ENCODE assay signal across 27 cellular contexts in the genomic region with DNA sequence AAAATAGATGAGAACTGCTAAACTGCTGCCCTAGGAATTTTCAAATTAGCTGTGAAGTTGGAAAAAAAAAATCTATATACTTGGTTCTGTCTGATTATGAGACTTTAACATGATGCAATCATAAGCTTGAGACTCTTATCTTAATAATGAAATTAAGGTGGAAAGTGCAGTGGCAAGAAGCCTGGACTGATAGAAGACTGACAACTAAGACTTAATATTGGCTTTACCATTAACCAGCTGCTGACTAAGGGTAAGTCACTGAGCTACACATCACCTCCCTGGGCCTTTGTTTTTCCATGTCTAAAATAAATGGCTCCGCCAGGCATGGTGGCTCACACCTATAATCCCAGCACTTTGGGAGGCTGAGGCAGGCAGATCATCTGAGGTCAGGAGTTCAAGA.
"Had no signal": no experiment of that assay in that cellular context is flagged by ENCODE, and none has a peak within 500 bp of the region (broad histone marks: within the 10 kb centered on the region; RNA-seq: fewer than 3 reads in every experiment).

No MANE protein-coding gene starts in this region.

- H3K36me3 ChIP-seq: Peyer's patch had no signal

- H3K9me3 Mint-ChIP-seq: activated CD4-positive, alpha-beta memory T cell treated with anti-CD3 and anti-CD28 coated beads, Interleukin-2, amount 10 ng/mL, durations not matched to agents 7 days and 5 days; activated CD4-positive, alpha-beta T cell treated with anti-CD3 and anti-CD28 coated beads, Interleukin-2, amount 10 ng/mL, durations not matched to agents 7 days and 5 days; activated naive CD4-positive, alpha-beta T cell treated with anti-CD3 and anti-CD28 coated beads, Interleukin-2, amount 10 ng/mL, durations not matched to agents 7 days and 5 days; activated naive CD8-positive, alpha-beta T cell treated with anti-CD3 and anti-CD28 coated beads for 36 hours; activated T-helper 2 cell treated with anti-CD3 and anti-CD28 coated beads, Interferon-gamma antibody, Interleukin-2, Interleukin-4, amounts not matched to agents 10 μg/mL and 5 μg/mL and 100 μg/mL, durations not matched to agents 14 hours and 24 hours and 36 hours; T-cell had no signal

- H3K27me3 Mint-ChIP-seq: activated CD4-positive, alpha-beta memory T cell treated with anti-CD3 and anti-CD28 coated beads, Interleukin-2, amount 10 ng/mL, durations not matched to agents 7 days and 5 days; activated CD4-positive, alpha-beta T cell treated with anti-CD3 and anti-CD28 coated beads, Interleukin-2, amount 10 ng/mL, durations not matched to agents 7 days and 5 days; activated naive CD4-positive, alpha-beta T cell treated with anti-CD3 and anti-CD28 coated beads, Interleukin-2, amount 10 ng/mL, durations not matched to agents 7 days and 5 days; activated naive CD8-positive, alpha-beta T cell treated with anti-CD3 and anti-CD28 coated beads for 36 hours; T-cell had no signal

- FAIRE-seq: TTC549 had no signal

- DNase-seq: activated CD4-positive, alpha-beta memory T cell treated with anti-CD3 and anti-CD28 coated beads, Interleukin-2, amount 10 ng/mL, durations not matched to agents 7 days and 5 days; activated CD4-positive, alpha-beta T cell treated with anti-CD3 and anti-CD28 coated beads, Interleukin-2, amount 10 ng/mL, durations not matched to agents 7 days and 5 days; activated CD4-positive, CD25-positive, alpha-beta regulatory T cell; activated gamma-delta T cell treated with Interleukin-2 at 50 U/mL for 16 hours; activated naive CD4-positive, alpha-beta T cell treated with anti-CD3 and anti-CD28 coated beads, Interleukin-2, amount 10 ng/mL, durations not matched to agents 7 days and 5 days; activated naive CD8-positive, alpha-beta T cell treated with anti-CD3 and anti-CD28 coated beads for 36 hours; activated T-cell treated with anti-CD3 and anti-CD28 coated beads for 4 hours; activated T-cell treated with anti-CD3 and anti-CD28 coated beads, Interleukin-2, amount 50 U/mL, for 48 hours; anterior cingulate cortex; cerebellar nuclear complex; Karpas-422; NCI-H1105 treated with DMSO at 0.1 percent for 48 hours; NCI-H1436 treated with DMSO at 0.1 percent for 48 hours; NCI-H187 treated with DMSO at 0.1 percent for 48 hours; NCI-H2081 treated with DMSO at 0.1 percent for 48 hours; NCI-H526; NCI-H774; NK-92 treated with Interleukin-12 subunit alpha and Interleukin-12 subunit beta, amount 100 ng/mL, for 24 hours; OCI-M1; Peyer's patch; SHP77 treated with DMSO at 0.1 percent for 48 hours; T-cell; T-helper 2 cell; T1000 had no signal

- H3K27ac ChIP-seq: Peyer's patch, VCaP had no signal

- H3K4me1 Mint-ChIP-seq: activated CD4-positive, alpha-beta memory T cell treated with anti-CD3 and anti-CD28 coated beads, Interleukin-2, amount 10 ng/mL, durations not matched to agents 7 days and 5 days; activated CD4-positive, alpha-beta T cell treated with anti-CD3 and anti-CD28 coated beads, Interleukin-2, amount 10 ng/mL, durations not matched to agents 7 days and 5 days; activated naive CD4-positive, alpha-beta T cell treated with anti-CD3 and anti-CD28 coated beads, Interleukin-2, amount 10 ng/mL, durations not matched to agents 7 days and 5 days; activated naive CD8-positive, alpha-beta T cell treated with anti-CD3 and anti-CD28 coated beads for 36 hours; T-cell had no signal

- H3K4me3 ChIP-seq: Peyer's patch had no signal

- H3K27ac Mint-ChIP-seq: activated CD4-positive, alpha-beta memory T cell treated with anti-CD3 and anti-CD28 coated beads, Interleukin-2, amount 10 ng/mL, durations not matched to agents 7 days and 5 days; activated CD4-positive, alpha-beta T cell treated with anti-CD3 and anti-CD28 coated beads, Interleukin-2, amount 10 ng/mL, durations not matched to agents 7 days and 5 days; activated naive CD4-positive, alpha-beta T cell treated with anti-CD3 and anti-CD28 coated beads, Interleukin-2, amount 10 ng/mL, durations not matched to agents 7 days and 5 days; activated naive CD8-positive, alpha-beta T cell treated with anti-CD3 and anti-CD28 coated beads for 36 hours; activated T-helper 2 cell treated with anti-CD3 and anti-CD28 coated beads, Interferon-gamma antibody, Interleukin-2, Interleukin-4, amounts not matched to agents 10 μg/mL and 5 μg/mL and 100 μg/mL, durations not matched to agents 14 hours and 24 hours and 36 hours; T-cell had no signal

- ATAC-seq: T-cell had no signal

- H3K27me3 ChIP-seq: Peyer's patch had no signal

- H3K9me3 ChIP-seq: Peyer's patch had no signal

- H3K4me3 Mint-ChIP-seq: activated CD4-positive, alpha-beta memory T cell treated with anti-CD3 and anti-CD28 coated beads, Interleukin-2, amount 10 ng/mL, durations not matched to agents 7 days and 5 days; activated CD4-positive, alpha-beta T cell treated with anti-CD3 and anti-CD28 coated beads, Interleukin-2, amount 10 ng/mL, durations not matched to agents 7 days and 5 days; activated naive CD4-positive, alpha-beta T cell treated with anti-CD3 and anti-CD28 coated beads, Interleukin-2, amount 10 ng/mL, durations not matched to agents 7 days and 5 days; activated naive CD8-positive, alpha-beta T cell treated with anti-CD3 and anti-CD28 coated beads for 36 hours; T-cell had no signal
